In the genomic region with DNA sequence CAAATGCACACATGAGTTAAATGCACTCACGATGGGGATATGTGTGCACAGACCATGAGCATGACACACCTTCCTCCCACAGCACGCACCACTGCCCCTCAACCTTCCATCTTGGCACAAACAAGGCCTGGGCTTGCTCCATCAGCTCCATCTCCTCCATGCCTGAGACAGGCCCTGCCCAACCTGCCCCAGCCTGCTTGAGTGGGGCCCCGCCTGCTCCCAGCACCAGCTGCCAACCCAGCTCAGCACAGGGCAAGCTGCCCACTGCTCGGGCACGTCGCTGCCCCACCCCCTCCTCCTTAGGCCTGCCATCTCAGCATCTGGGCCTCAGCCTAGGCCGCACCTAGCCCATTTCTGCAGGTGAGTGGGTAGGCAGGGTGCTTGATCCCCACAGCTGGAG, we compare ENCODE assay signal across 15 cellular contexts. TPM values are rescaled to one million over a fixed set of nuclear protein-coding genes. Genes with fewer than 3 reads are reported as not detected.
DNase-seq lines count a peak whose midpoint lies in the region; ATAC-seq and TF ChIP-seq lines count a peak whose summit lies in the region.
"Had no signal": no experiment of that assay in that cellular context is flagged by ENCODE, and none has a peak within 500 bp of the region (broad histone marks: within the 10 kb centered on the region; RNA-seq: fewer than 3 reads in every experiment).

No MANE protein-coding gene starts in this region.

- H2BK120ac ChIP-seq in neuronal stem cell (ENCODE audit: low read depth, low read length): no peak overlapping the region

- no peak for TF ChIP-seq CTCF in endothelial cell (IDR thresholded peaks at IDR 0.05; ENCODE audit: unreplicated experiment)

- no peak overlapping the region for H3K9ac ChIP-seq in neuronal stem cell (ENCODE audit: low read depth, low read length, poor library complexity)

- H3K27ac Mint-ChIP-seq in endothelial cell (ENCODE audit: unreplicated experiment): peak overlapping the region; percentile 12

- no peak overlapping the region for H2BK5ac ChIP-seq in neuronal stem cell (ENCODE audit: low read length)

- no peak overlapping the region for H3K4me2 ChIP-seq in neuronal stem cell (ENCODE audit: insufficient read depth, low read length, poor library complexity, severe bottlenecking)

- peak; percentile 19 for DNase-seq in COLO668 (lab: John Stamatoyannopoulos, UW; ENCODE audit: unreplicated experiment)
- peak; percentile 84 for DNase-seq in NCI-H2171 (lab: John Stamatoyannopoulos, UW)
- DNase-seq in endothelial cell (ENCODE audit: low spot score): no peak
- no peak for DNase-seq in neuronal stem cell (ENCODE audit: low spot score)
- DNase-seq: activated effector memory CD4-positive, alpha-beta T cell treated with anti-CD3 and anti-CD28 coated beads, Interleukin-2, amount 50 U/mL, for 16 hours; dermis blood vessel endothelial cell; DND-41; midbrain; NCI-H1417 had no signal

- peak overlapping the region; percentile 82 for H2AK5ac ChIP-seq in neuronal stem cell (ENCODE audit: low read depth, low read length)

- H3K27ac ChIP-seq in neuronal stem cell (replicated peaks; ENCODE audit: low read length): no peak overlapping the region
- H3K27ac ChIP-seq: ovary had no signal

- no peak for TF ChIP-seq POLR2A in GM18505 (IDR thresholded peaks at IDR 0.05; ENCODE audit: borderline replicate concordance, extremely low read depth, insufficient read depth, insufficient read length)

- H3K4me1 ChIP-seq in neuronal stem cell (ENCODE audit: control insufficient read depth in 2 of 2, insufficient read depth in 1 of 2, low read depth in 1 of 2, low read length in 2 of 2): peaks cover 0 to 14% of the 10 kb centered on the region in 2 donors

- peak overlapping the region; percentile 61 for H3K18ac ChIP-seq in neuronal stem cell (ENCODE audit: low read length)

- H3K4ac ChIP-seq in neuronal stem cell (ENCODE audit: low read length): no peak overlapping the region

- no peak overlapping the region for H3K14ac ChIP-seq in neuronal stem cell (ENCODE audit: low read length)

- no peak overlapping the region for H3K23ac ChIP-seq in neuronal stem cell (ENCODE audit: low read depth, low read length, poor library complexity)

- no peak overlapping the region for H2BK12ac ChIP-seq in neuronal stem cell (ENCODE audit: low read length)

- no peaks in the 10 kb centered on the region for H3K36me3 ChIP-seq in neuronal stem cell (replicated peaks in 1 of 2; ENCODE audit: control insufficient read depth in 2 of 2, insufficient read depth in 2 of 2, low read length in 2 of 2)
- H3K36me3 ChIP-seq: ovary had no signal

- no peak overlapping the region for H3K4me3 Mint-ChIP-seq in endothelial cell (ENCODE audit: unreplicated experiment)

- H3K79me1 ChIP-seq in neuronal stem cell (ENCODE audit: low read depth, low read length): no peaks in the 10 kb centered on the region

- H3K9me3 Mint-ChIP-seq in endothelial cell (ENCODE audit: unreplicated experiment): no peaks in the 10 kb centered on the region

- no peak overlapping the region for H4K8ac ChIP-seq in neuronal stem cell (ENCODE audit: low read depth, low read length)

- peaks cover 9% of the 10 kb centered on the region for H3K27me3 Mint-ChIP-seq in endothelial cell (ENCODE audit: unreplicated experiment)

- peaks cover 13% of the 10 kb centered on the region for H3K4me1 Mint-ChIP-seq in endothelial cell (ENCODE audit: unreplicated experiment)

- H2BK15ac ChIP-seq in neuronal stem cell (ENCODE audit: low read length): peak overlapping the region; percentile 30

- peaks cover 0 to 66% (median 14%) of the 10 kb centered on the region in 3 experiments for H3K27me3 ChIP-seq in neuronal stem cell (ENCODE audit: control insufficient read depth in 3 of 3, insufficient read depth in 3 of 3, low read depth in 1 of 3, low read length in 3 of 3)
- H3K27me3 ChIP-seq: ovary had no signal

- no peak overlapping the region for H3K4me3 ChIP-seq in neuronal stem cell (ENCODE audit: low read length in 2 of 2)
- H3K4me3 ChIP-seq: ovary had no signal

- peak overlapping the region; percentile 64 for H4K91ac ChIP-seq in neuronal stem cell (ENCODE audit: low read depth, low read length, poor library complexity)

- no peaks in the 10 kb centered on the region for H3K36me3 Mint-ChIP-seq in endothelial cell (ENCODE audit: low read depth, unreplicated experiment)

- no peak overlapping the region for H2AFZ ChIP-seq in neuronal stem cell (ENCODE audit: low read length)

- H3K9me3 ChIP-seq in neuronal stem cell (replicated peaks in 1 of 2; ENCODE audit: control insufficient read depth in 2 of 2, insufficient read depth in 1 of 2, low read depth in 1 of 2, low read length in 2 of 2): no peaks in the 10 kb centered on the region
- H3K9me3 ChIP-seq: ovary had no signal

- no CpG with 5 or more reads among the region's 7 CpGs for WGBS in neuronal stem cell (ENCODE audit: extremely low coverage in 2 of 2, insufficient read length in 2 of 2, insufficient replicate concordance in 1 of 2), 2 donors

- ATAC-seq in GM18867 (IDR thresholded peaks at IDR 0.05; ENCODE audit: unreplicated experiment): no peak
- no peak for ATAC-seq in GM21360 (IDR thresholded peaks at IDR 0.05; ENCODE audit: unreplicated experiment)
- no peak for ATAC-seq in GM18505 (IDR thresholded peaks at IDR 0.05; ENCODE audit: unreplicated experiment)
- no peak for ATAC-seq in GM19023 (IDR thresholded peaks at IDR 0.05; ENCODE audit: unreplicated experiment)
- ATAC-seq: SK-N-SH treated with all-trans-retinoic acid at 6 μM for 48 hours had no signal

RNA-seq across cellular contexts. Expression of gene KRT78, which starts 27.6 kb away (rescaled TPM):
- not detected for total RNA-seq in endothelial cell (ENCODE audit: unreplicated experiment)
- polyA plus RNA-seq in neuronal stem cell (2013, experiment 1 of 2): not detected
- not detected for polyA plus RNA-seq in neuronal stem cell (2013, experiment 2 of 2)
- total RNA-seq: dermis blood vessel endothelial cell had no signal
- polyA plus RNA-seq: ovary had no signal

RNA-seq across cellular contexts. Expression of gene KRT8, which starts 28.5 kb away (rescaled TPM):
- total RNA-seq in endothelial cell (ENCODE audit: unreplicated experiment): 194 TPM
- polyA plus RNA-seq in neuronal stem cell (2013, experiment 1 of 2): 179 TPM
- polyA plus RNA-seq in neuronal stem cell (2013, experiment 2 of 2): 174 TPM

RNA-seq across cellular contexts. Expression of gene KRT79, which starts 42.3 kb away (rescaled TPM):
- not detected for total RNA-seq in endothelial cell (ENCODE audit: unreplicated experiment)
- polyA plus RNA-seq in neuronal stem cell (2013, experiment 1 of 2): not detected
- not detected for polyA plus RNA-seq in neuronal stem cell (2013, experiment 2 of 2)
- total RNA-seq: dermis blood vessel endothelial cell, ovary had no signal
- polyA plus RNA-seq: ovary had no signal

Comparison
In these comparisons a context has a peak if more than half of its experiments do, and no peak if none do; other contexts are left out.
1. DNase-seq: peak in COLO668 (single experiment) and NCI-H2171 (single experiment); none in endothelial cell (single experiment) and neuronal stem cell (single experiment).